ENCODE assay signal across 8 cellular contexts in genomic region chr1:200971955-200972711, GRCh38. TPM values are rescaled to one million over a fixed set of nuclear protein-coding genes. Genes with fewer than 3 reads are reported as not detected.
DNase-seq lines count a peak whose midpoint lies in the region; ATAC-seq and TF ChIP-seq lines count a peak whose summit lies in the region.

No MANE protein-coding gene starts in this region.

- H3K27me3 ChIP-seq in ascending aorta: no peaks in the 10 kb centered on the region
- no peaks in the 10 kb centered on the region for H3K27me3 ChIP-seq in smooth muscle cell (ENCODE audit: low read depth)

- H3K4me3 ChIP-seq in ascending aorta (no peak overlapping the region), smooth muscle cell (no peak overlapping the region)

- H3K27ac ChIP-seq in ascending aorta (no peak overlapping the region), smooth muscle cell (ENCODE audit: low read depth) (no peak overlapping the region)

- H3K9me3 ChIP-seq in ascending aorta (no peaks in the 10 kb centered on the region), smooth muscle cell (replicated peaks; ENCODE audit: low read depth) (no peaks in the 10 kb centered on the region)

- no peak overlapping the region for H3K4me2 ChIP-seq in smooth muscle cell

- 72% methylated on average over 32 of the region's 34 CpGs for WGBS in smooth muscle cell (ENCODE audit: low lambda C conversion rate)

- no peaks in the 10 kb centered on the region for H3K36me3 ChIP-seq in ascending aorta
- H3K36me3 ChIP-seq in smooth muscle cell (ENCODE audit: low read depth): no peaks in the 10 kb centered on the region

- no peaks in the 10 kb centered on the region for H4K20me1 ChIP-seq in smooth muscle cell (ENCODE audit: low read depth)

- intact Hi-C loops in ascending aorta (cut with DNase I): loop anchor here (1.0 to 2.0 kb wide), 3 partner anchors 71 to 251 kb away; no protein-coding TSS in a partner anchor

- TF ChIP-seq CTCF in ascending aorta (IDR thresholded peaks at IDR 0.05): peak; percentile 62 to 95 (median 93)
- peak; percentile 98 for TF ChIP-seq CTCF in smooth muscle cell (IDR thresholded peaks at IDR 0.05; ENCODE audit: borderline replicate concordance, insufficient read depth, poor library complexity, severe bottlenecking)

- peak; percentile 44 for DNase-seq in DMS79 treated with DMSO at 0.1 percent for 48 hours (lab: John Stamatoyannopoulos, UW)
- peak; percentile 22 for DNase-seq in LoVo (ENCODE audit: low spot score)
- peak; percentile 21 for DNase-seq in SW480 (ENCODE audit: low spot score)
- peak in 1 of 2 donors; percentile 79 for DNase-seq in ascending aorta (ENCODE audit: low spot score in 2 of 2)
- DNase-seq in hippocampal formation (lab: John Stamatoyannopoulos, UW): peak; percentile 48 to 60
- peak; percentile 28 for DNase-seq in smooth muscle cell (lab: John Stamatoyannopoulos, UW; ENCODE audit: unreplicated experiment)

- H2AFZ ChIP-seq in smooth muscle cell (ENCODE audit: low read depth): no peak overlapping the region

- no peak overlapping the region for H3K9ac ChIP-seq in smooth muscle cell (ENCODE audit: low read depth)

- no peak for ATAC-seq in GM18498 (IDR thresholded peaks at IDR 0.05; ENCODE audit: unreplicated experiment)
- ATAC-seq in HG02973 (IDR thresholded peaks at IDR 0.05; ENCODE audit: unreplicated experiment): no peak

- no peaks in the 10 kb centered on the region for H3K4me1 ChIP-seq in ascending aorta
- no peaks in the 10 kb centered on the region for H3K4me1 ChIP-seq in smooth muscle cell (ENCODE audit: low read depth)

- H3K79me2 ChIP-seq in smooth muscle cell (ENCODE audit: low read depth): no peaks in the 10 kb centered on the region

- no peaks in the 10 kb centered on the region for H3F3A ChIP-seq in smooth muscle cell (ENCODE audit: low read depth)

RNA-seq across cellular contexts. Expression of gene KIF21B, which starts 51.4 kb away (rescaled TPM):
- total RNA-seq in ascending aorta (10.2 TPM), smooth muscle cell (1.9 and 3.4 TPM in 2 replicates)
- polyA plus RNA-seq in smooth muscle cell: 1.0 and 1.2 TPM in 2 replicates
